In genomic region chr9:74783408-74783807, GRCh38 we compare ENCODE assay signal across 19 cellular contexts.
A peak's percentile ranks its signal among the peaks of the same experiment; 100 is the strongest.
DNase-seq lines count a peak whose midpoint lies in the region; ATAC-seq, FAIRE-seq and TF ChIP-seq lines count a peak whose summit lies in the region.
"Had no signal": no experiment of that assay in that cellular context is flagged by ENCODE, and none has a peak within 500 bp of the region (broad histone marks: within the 10 kb centered on the region; RNA-seq: fewer than 3 reads in every experiment).

No MANE protein-coding gene starts in this region.

- H3K27me3 ChIP-seq in astrocyte (ENCODE audit: insufficient read depth, low read length) = no peaks in the 10 kb centered on the region
- H3K27me3 ChIP-seq: BE2C, pancreas had no signal

- no peak overlapping the region for H3K9ac ChIP-seq in astrocyte (ENCODE audit: low read length)

- H3K27me3 Mint-ChIP-seq in astrocyte (ENCODE audit: low read depth, unreplicated experiment) = no peaks in the 10 kb centered on the region

- H3K4me1 Mint-ChIP-seq in astrocyte (ENCODE audit: low read depth, unreplicated experiment) = peaks cover 7% of the 10 kb centered on the region
- H3K4me1 Mint-ChIP-seq: activated CD8-positive, alpha-beta memory T cell treated with anti-CD3 and anti-CD28 coated beads, Interleukin-2, amount 10 ng/mL, durations not matched to agents 7 days and 5 days had no signal

- H3K4me1 ChIP-seq in astrocyte (ENCODE audit: insufficient read depth, low read length) = no peaks in the 10 kb centered on the region
- H3K4me1 ChIP-seq: BE2C, pancreas had no signal

- no peaks in the 10 kb centered on the region for H3K36me3 ChIP-seq in astrocyte (ENCODE audit: insufficient read depth, low read length)
- H3K36me3 ChIP-seq: BE2C, pancreas had no signal

- H3K36me3 Mint-ChIP-seq in astrocyte (ENCODE audit: low read depth, unreplicated experiment) = no peaks in the 10 kb centered on the region
- H3K36me3 Mint-ChIP-seq: activated CD8-positive, alpha-beta memory T cell treated with anti-CD3 and anti-CD28 coated beads, Interleukin-2, amount 10 ng/mL, durations not matched to agents 7 days and 5 days had no signal

- peak overlapping the region; percentile 39 for H2AFZ ChIP-seq in astrocyte (ENCODE audit: low read depth, low read length)

- no peak overlapping the region for H3K27ac ChIP-seq in astrocyte (ENCODE audit: low read depth, low read length)
- H3K27ac ChIP-seq: pancreas had no signal

- TF ChIP-seq CTCF in AG10803 (conservative IDR thresholded peaks at IDR 0.05; ENCODE audit: low read length) = no peak
- TF ChIP-seq CTCF in astrocyte (IDR thresholded peaks at IDR 0.05; ENCODE audit: insufficient read depth, low read depth, low read length) = no peak

- H3K79me2 ChIP-seq in astrocyte (ENCODE audit: insufficient read depth, low read length) = no peaks in the 10 kb centered on the region

- H3K4me3 ChIP-seq in AG10803 (ENCODE audit: low read length) (no peak overlapping the region), astrocyte (ENCODE audit: insufficient read depth, low read depth, low read length) (no peak overlapping the region)
- H3K4me3 ChIP-seq: pancreas, smooth muscle cell had no signal

- H3K9me3 Mint-ChIP-seq in astrocyte (ENCODE audit: unreplicated experiment) = no peaks in the 10 kb centered on the region
- H3K9me3 Mint-ChIP-seq: effector memory CD8-positive, alpha-beta T cell; T-helper 1 cell treated with Interleukin-12 subunit alpha and Interleukin-12 subunit beta and Interleukin-4 antibody, amounts not matched to agents 30 μg/mL and 1 μg/mL, for 36 hours had no signal

- H4K20me1 ChIP-seq in astrocyte (ENCODE audit: insufficient read depth, low read length) = no peaks in the 10 kb centered on the region

- no peaks in the 10 kb centered on the region for H3K9me3 ChIP-seq in astrocyte (ENCODE audit: insufficient read depth, low read depth, low read length)
- H3K9me3 ChIP-seq: BE2C, pancreas had no signal

- H3K4me2 ChIP-seq in astrocyte (ENCODE audit: low read length) = peak overlapping the region; percentile 31
- H3K4me2 ChIP-seq: smooth muscle cell had no signal

- FAIRE-seq in astrocyte (lab: Jason Lieb, UNC) = no peak
- FAIRE-seq: islet of Langerhans, pancreas had no signal

- DNase-seq in AG10803 (ENCODE audit: low read depth) (peak; percentile 68), HS-5 (ENCODE audit: low read depth) (peak; percentile 63), astrocyte (ENCODE audit: low read depth) (peak; percentile 61), islet precursor cell (peak; percentile 85), occipital lobe (lab: John Stamatoyannopoulos, UW) (no peak)
- DNase-seq in stimulated activated CD4-positive, alpha-beta T cell treated with anti-CD3 and anti-CD28 coated beads, Interleukin-15, amount 100 ng/mL, for 24 hours = no peak
- DNase-seq: activated CD4-positive, CD25-positive, alpha-beta regulatory T cell treated with anti-CD3 and anti-CD28 coated beads, Interleukin-2, amount 50 U/mL, for 72 hours; activated CD8-positive, alpha-beta memory T cell treated with anti-CD3 and anti-CD28 coated beads, Interleukin-2, amount 10 ng/mL, durations not matched to agents 7 days and 5 days; BE2C; caudate nucleus; effector memory CD8-positive, alpha-beta T cell; NCI-H1694 treated with DMSO at 0.1 percent for 48 hours; pancreas; stimulated activated naive CD8-positive, alpha-beta T cell treated with anti-CD3 and anti-CD28 coated beads, Interleukin-15, Interleukin-2, amounts not matched to agents 100 U/mL and 50 U/mL, for 24 hours had no signal

- no peak overlapping the region for H3K27ac Mint-ChIP-seq in astrocyte (ENCODE audit: unreplicated experiment)
- H3K27ac Mint-ChIP-seq: activated CD8-positive, alpha-beta memory T cell treated with anti-CD3 and anti-CD28 coated beads, Interleukin-2, amount 10 ng/mL, durations not matched to agents 7 days and 5 days; effector memory CD8-positive, alpha-beta T cell; T-helper 1 cell treated with Interleukin-12 subunit alpha and Interleukin-12 subunit beta and Interleukin-4 antibody, amounts not matched to agents 30 μg/mL and 1 μg/mL, for 36 hours had no signal

- H3K4me3 Mint-ChIP-seq in astrocyte (ENCODE audit: unreplicated experiment) = no peak overlapping the region
- H3K4me3 Mint-ChIP-seq: activated CD8-positive, alpha-beta memory T cell treated with anti-CD3 and anti-CD28 coated beads, Interleukin-2, amount 10 ng/mL, durations not matched to agents 7 days and 5 days; effector memory CD8-positive, alpha-beta T cell; T-helper 1 cell treated with Interleukin-12 subunit alpha and Interleukin-12 subunit beta and Interleukin-4 antibody, amounts not matched to agents 30 μg/mL and 1 μg/mL, for 36 hours had no signal

- no peak for ATAC-seq in HG03378 (IDR thresholded peaks at IDR 0.05; ENCODE audit: unreplicated experiment)
- ATAC-seq in HG03025 (IDR thresholded peaks at IDR 0.05; ENCODE audit: low FRiP score, unreplicated experiment) = no peak
- ATAC-seq: activated CD8-positive, alpha-beta memory T cell treated with anti-CD3 and anti-CD28 coated beads, Interleukin-2, amount 10 ng/mL, durations not matched to agents 7 days and 5 days; effector memory CD8-positive, alpha-beta T cell; pancreas; stimulated activated naive CD8-positive, alpha-beta T cell treated with anti-CD3 and anti-CD28 coated beads, Interleukin-15, Interleukin-2, amounts not matched to agents 100 U/mL and 50 U/mL, for 24 hours had no signal

Comparison
In these comparisons a context has a peak if more than half of its experiments do, and no peak if none do; other contexts are left out.
1. DNase-seq: peak in AG10803 (single experiment), HS-5 (single experiment), astrocyte (single experiment) and islet precursor cell (single experiment); none in stimulated activated CD4-positive, alpha-beta T cell treated with anti-CD3 and anti-CD28 coated beads, Interleukin-15, amount 100 ng/mL, for 24 hours (single experiment) and occipital lobe (single experiment).